ENCODE assay signal across 37 cellular contexts in genomic region chr2:169795181-169795580, GRCh38.
"Had no signal": no experiment of that assay in that cellular context is flagged by ENCODE, and none has a peak within 500 bp of the region (broad histone marks: within the 10 kb centered on the region; RNA-seq: fewer than 3 reads in every experiment).

No MANE protein-coding gene starts in this region.

- H3K27me3 ChIP-seq: adrenal gland, body of pancreas, brain microvascular endothelial cell, breast epithelium had no signal

- FAIRE-seq: astrocyte, TTC549 had no signal

- H3K4me1 ChIP-seq: breast epithelium had no signal

- H3K4me3 ChIP-seq: adrenal gland, body of pancreas, breast epithelium had no signal

- H3K9me3 ChIP-seq: adrenal gland, body of pancreas, breast epithelium had no signal

- ATAC-seq: activated CD4-positive, alpha-beta T cell treated with anti-CD3 and anti-CD28 coated beads for 36 hours; activated CD4-positive, CD25-positive, alpha-beta regulatory T cell treated with anti-CD3 and anti-CD28 coated beads, Interleukin-2, amount 50 U/mL, for 24 hours; activated CD8-positive, alpha-beta T cell treated with anti-CD3 and anti-CD28 coated beads, Interleukin-2, amount 10 ng/mL, durations not matched to agents 7 days and 5 days; activated naive CD4-positive, alpha-beta T cell treated with anti-CD3 and anti-CD28 coated beads, Interleukin-2, amount 50 U/mL, for 72 hours; activated T-cell treated with anti-CD3 and anti-CD28 coated beads, Interleukin-2, amount 50 U/mL, for 4 hours; activated T-cell treated with anti-CD3 and anti-CD28 coated beads, Interleukin-2, amount 50 U/mL, for 72 hours; activated T-helper 17 cell treated with anti-CD3 and anti-CD28 coated beads, Interleukin-2, amount 50 U/mL, for 72 hours; body of pancreas; WTC11 had no signal

- H3K36me3 ChIP-seq: adrenal gland, brain microvascular endothelial cell, breast epithelium, WERI-Rb-1 had no signal

- DNase-seq: activated CD4-positive, alpha-beta memory T cell treated with anti-CD3 and anti-CD28 coated beads, Interleukin-2, amount 10 ng/mL, durations not matched to agents 7 days and 5 days; activated CD4-positive, alpha-beta T cell treated with anti-CD3 and anti-CD28 coated beads for 1 hour; activated CD4-positive, alpha-beta T cell treated with anti-CD3 and anti-CD28 coated beads for 36 hours; activated CD4-positive, alpha-beta T cell treated with anti-CD3 and anti-CD28 coated beads for 48 hours; activated CD4-positive, alpha-beta T cell treated with anti-CD3 and anti-CD28 coated beads, Interleukin-2, amount 10 ng/mL, durations not matched to agents 7 days and 5 days; activated CD4-positive, alpha-beta T cell treated with anti-CD3 and anti-CD28 coated beads, Interleukin-2, amount 50 U/mL, for 48 hours; activated CD4-positive, CD25-positive, alpha-beta regulatory T cell; activated CD8-positive, alpha-beta memory T cell treated with anti-CD3 and anti-CD28 coated beads for 24 hours; activated CD8-positive, alpha-beta memory T cell treated with anti-CD3 and anti-CD28 coated beads, Interleukin-2, amount 50 U/mL, for 4 hours; activated CD8-positive, alpha-beta T cell treated with anti-CD3 and anti-CD28 coated beads, Interleukin-2, amount 10 ng/mL, durations not matched to agents 7 days and 5 days; activated effector memory CD4-positive, alpha-beta T cell treated with anti-CD3 and anti-CD28 coated beads, Interleukin-2, amount 50 U/mL, for 16 hours; activated gamma-delta T cell treated with Interleukin-2 at 50 U/mL for 16 hours; activated naive CD4-positive, alpha-beta T cell; activated naive CD4-positive, alpha-beta T cell treated with anti-CD3 and anti-CD28 coated beads for 36 hours; activated naive CD4-positive, alpha-beta T cell treated with anti-CD3 and anti-CD28 coated beads, Interleukin-2, amount 50 U/mL, for 16 hours; activated naive CD8-positive, alpha-beta T cell treated with anti-CD3 and anti-CD28 coated beads for 36 hours; activated T-cell treated with anti-CD3 and anti-CD28 coated beads for 4 hours; activated T-cell treated with anti-CD3 and anti-CD28 coated beads, Interleukin-2, amount 50 U/mL, for 1 hour; activated T-cell treated with anti-CD3 and anti-CD28 coated beads, Interleukin-2, amount 50 U/mL, for 4 hours; activated T-cell treated with anti-CD3 and anti-CD28 coated beads, Interleukin-2, amount 50 U/mL, for 72 hours; adrenal gland; amniotic stem cell; aorta; body of pancreas; brain microvascular endothelial cell; central memory CD4-positive, alpha-beta T cell; T-helper 1 cell; T-helper 2 cell; T-helper 9 cell; WERI-Rb-1 had no signal

- H3K27ac ChIP-seq: adrenal gland, body of pancreas, brain microvascular endothelial cell, breast epithelium, WERI-Rb-1 had no signal
